Comparison of ENCODE assay signal across 8 cellular contexts in the genomic region with DNA sequence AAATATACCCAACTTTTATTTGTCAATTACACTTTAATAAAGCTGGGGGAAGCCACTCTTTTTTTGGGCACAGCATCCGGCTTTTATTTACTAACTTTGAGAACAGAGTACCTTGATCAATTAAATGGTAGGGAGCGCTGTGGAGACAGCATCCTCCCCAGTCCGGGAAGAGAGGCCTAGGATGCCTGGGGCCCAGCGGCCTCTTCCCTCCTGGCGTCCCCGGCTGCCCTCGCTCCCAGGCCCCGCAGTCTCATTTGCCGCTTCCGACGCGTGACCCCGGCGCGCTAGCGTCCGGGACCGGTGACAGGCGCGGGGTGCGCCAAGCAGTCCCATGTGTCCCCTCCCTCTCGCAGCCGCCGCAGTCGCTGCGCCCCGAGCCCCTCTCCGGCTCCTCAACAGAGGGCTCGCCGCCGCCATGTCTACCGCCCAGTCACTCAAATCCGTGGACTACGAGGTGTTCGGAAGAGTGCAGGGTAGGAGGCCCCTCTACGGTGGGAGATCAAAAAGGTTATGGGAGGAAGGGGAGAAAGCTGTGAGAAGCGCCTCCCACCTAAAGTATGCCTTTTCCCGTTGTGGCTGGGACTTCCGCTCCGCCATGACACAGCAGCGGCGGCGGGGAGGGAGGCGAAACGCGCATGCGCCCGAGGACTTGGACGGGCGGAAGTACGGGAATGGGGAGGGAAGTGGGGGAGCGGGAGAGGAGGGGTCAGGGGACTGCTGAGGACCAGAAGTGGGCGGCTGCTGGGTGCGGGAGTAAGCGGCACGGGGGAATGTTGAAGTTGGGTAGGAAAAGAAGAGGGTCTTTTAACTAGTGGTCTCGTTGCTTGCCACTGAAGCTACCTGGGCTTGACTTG. TPM values are rescaled to one million over a fixed set of nuclear protein-coding genes. Genes with fewer than 3 reads are reported as not detected.
DNase-seq lines count a peak whose midpoint lies in the region; ATAC-seq and TF ChIP-seq lines count a peak whose summit lies in the region.

Gene ACYP2, plus strand, starts transcription at position 332 of the 854 bp plus-strand sequence.

- DNase-seq in BE2C (peak; percentile 94), GM19238 (ENCODE audit: insufficient read length, low spot score) (peak; percentile 74), NCI-H510A (lab: John Stamatoyannopoulos, UW) (peak; percentile 82), cerebellum (ENCODE audit: low spot score) (peak; percentile 93), kidney epithelial cell (ENCODE audit: low read depth) (peak; percentile 69)
- DNase-seq in activated CD4-positive, CD25-positive, alpha-beta regulatory T cell treated with anti-CD3 and anti-CD28 coated beads, Interleukin-2, amount 50 U/mL, for 72 hours, result peak; percentile 93
- DNase-seq in stimulated activated CD4-positive, alpha-beta T cell treated with anti-CD3 and anti-CD28 coated beads, Interleukin-15, amount 100 ng/mL, for 24 hours, result peak; percentile 95

- H3K9me3 ChIP-seq in BE2C, result no peaks in the 10 kb centered on the region

- peak; percentile 94 for ATAC-seq in HG03439 (IDR thresholded peaks at IDR 0.05; ENCODE audit: unreplicated experiment)

- H3K27me3 ChIP-seq in BE2C, result no peaks in the 10 kb centered on the region
- no peaks in the 10 kb centered on the region for H3K27me3 ChIP-seq in kidney epithelial cell (ENCODE audit: control insufficient read depth, insufficient read depth, low read length)

- TF ChIP-seq CTCF in BE2C (IDR thresholded peaks at IDR 0.05; ENCODE audit: low read depth, low read length) (0 out of 2 replicates have a peak, but pooled peaks have one; percentile 2), kidney epithelial cell (IDR thresholded peaks at IDR 0.05; ENCODE audit: insufficient read depth, low read length, poor library complexity, severe bottlenecking) (peak; percentile 31)

- H3K4me1 ChIP-seq in BE2C, result no peaks in the 10 kb centered on the region

- H3K36me3 ChIP-seq in BE2C, result no peaks in the 10 kb centered on the region
- no peaks in the 10 kb centered on the region for H3K36me3 ChIP-seq in kidney epithelial cell (ENCODE audit: control insufficient read depth, insufficient read depth, low read length)

- H3K4me3 ChIP-seq in BE2C (ENCODE audit: low read depth, low read length), result peak within 1 kb of the TSS; percentile 76
- peak within 1 kb of the TSS; percentile 92 for H3K4me3 ChIP-seq in kidney epithelial cell (ENCODE audit: low read depth, low read length)

RNA-seq across cellular contexts. Expression of gene ACYP2, which starts in this region (rescaled TPM):
- 8.7 TPM for polyA plus RNA-seq in BE2C (2012; ENCODE audit: insufficient read depth, insufficient read length, low read depth)
- 21.6 TPM for total RNA-seq in cerebellum
- 7.7 and 10.3 TPM in 2 replicates for total RNA-seq in kidney epithelial cell

Comparison
In these comparisons a context has a peak if more than half of its experiments do, and no peak if none do; other contexts are left out.
1. Peak in every context shown above with its lines: DNase-seq, ATAC-seq and H3K4me3 ChIP-seq.